1 cellular context compared by ENCODE assay signal in the genomic region with DNA sequence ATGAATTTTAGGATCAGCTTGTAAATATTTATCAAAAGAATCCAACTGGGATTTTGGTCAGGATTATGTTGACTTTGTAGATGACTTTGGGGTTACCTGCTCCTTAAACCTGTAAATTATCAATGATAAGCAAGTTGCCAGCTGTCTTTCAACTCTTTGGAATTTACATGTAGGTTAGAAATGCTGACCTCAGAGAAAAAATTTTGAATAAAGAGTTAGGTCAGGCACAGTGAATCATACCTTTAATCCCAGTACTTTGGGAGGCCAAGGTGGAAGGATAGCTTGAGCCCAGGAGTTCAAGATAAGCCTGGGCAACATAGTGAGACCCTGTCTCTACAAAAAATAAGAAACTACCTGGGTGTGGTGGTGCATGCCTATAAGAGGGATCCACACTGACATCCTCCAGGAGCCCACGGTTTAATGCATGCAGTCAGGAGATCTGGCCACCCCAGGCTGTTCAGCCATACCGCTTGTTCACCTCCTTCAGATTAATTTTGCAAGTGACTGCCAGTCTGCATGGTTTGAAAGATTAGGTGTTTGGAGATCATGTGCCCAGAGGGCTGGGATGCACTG.
TF ChIP-seq lines count a peak whose summit lies in the region.

No MANE protein-coding gene starts in this region.

TF ChIP-seq in IMR-90, 13 proteins besides CTCF, POLR2A, EP300 and RAD21 (continued from another document):
- TF ChIP-seq, protein P1, sequence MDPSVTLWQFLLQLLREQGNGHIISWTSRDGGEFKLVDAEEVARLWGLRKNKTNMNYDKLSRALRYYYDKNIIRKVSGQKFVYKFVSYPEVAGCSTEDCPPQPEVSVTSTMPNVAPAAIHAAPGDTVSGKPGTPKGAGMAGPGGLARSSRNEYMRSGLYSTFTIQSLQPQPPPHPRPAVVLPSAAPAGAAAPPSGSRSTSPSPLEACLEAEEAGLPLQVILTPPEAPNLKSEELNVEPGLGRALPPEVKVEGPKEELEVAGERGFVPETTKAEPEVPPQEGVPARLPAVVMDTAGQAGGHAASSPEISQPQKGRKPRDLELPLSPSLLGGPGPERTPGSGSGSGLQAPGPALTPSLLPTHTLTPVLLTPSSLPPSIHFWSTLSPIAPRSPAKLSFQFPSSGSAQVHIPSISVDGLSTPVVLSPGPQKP (IDR thresholded peaks at IDR 0.05; ENCODE audit: borderline replicate concordance, low read depth, low read length): no peak
- TF ChIP-seq NFE2L2 (IDR thresholded peaks at IDR 0.05; ENCODE audit: low read depth, low read length): no peak
- TF ChIP-seq MXI1 (IDR thresholded peaks at IDR 0.05; ENCODE audit: borderline replicate concordance, low read depth, low read length): no peak
- no peak for TF ChIP-seq RFX5 (IDR thresholded peaks at IDR 0.05; ENCODE audit: low read depth, low read length)
- no peak for TF ChIP-seq MAFK (IDR thresholded peaks at IDR 0.05; ENCODE audit: low read depth, low read length)
- no peak for TF ChIP-seq RCOR1 (IDR thresholded peaks at IDR 0.05; ENCODE audit: insufficient replicate concordance, low read length)
- no peak for TF ChIP-seq FOS (IDR thresholded peaks at IDR 0.05; ENCODE audit: low read depth, low read length)
- TF ChIP-seq CEBPB (IDR thresholded peaks at IDR 0.05; ENCODE audit: low read depth, low read length): no peak
- TF ChIP-seq CHD1 (IDR thresholded peaks at IDR 0.05; ENCODE audit: low read depth, low read length): no peak
- TF ChIP-seq, protein P2, sequence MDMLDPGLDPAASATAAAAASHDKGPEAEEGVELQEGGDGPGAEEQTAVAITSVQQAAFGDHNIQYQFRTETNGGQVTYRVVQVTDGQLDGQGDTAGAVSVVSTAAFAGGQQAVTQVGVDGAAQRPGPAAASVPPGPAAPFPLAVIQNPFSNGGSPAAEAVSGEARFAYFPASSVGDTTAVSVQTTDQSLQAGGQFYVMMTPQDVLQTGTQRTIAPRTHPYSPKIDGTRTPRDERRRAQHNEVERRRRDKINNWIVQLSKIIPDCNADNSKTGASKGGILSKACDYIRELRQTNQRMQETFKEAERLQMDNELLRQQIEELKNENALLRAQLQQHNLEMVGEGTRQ (IDR thresholded peaks at IDR 0.05; ENCODE audit: low read depth, low read length): no peak
- TF ChIP-seq SMC3 (IDR thresholded peaks at IDR 0.05; ENCODE audit: low read depth, low read length): no peak
